Comparison of ENCODE assay signal across 1 cellular context in the genomic region with DNA sequence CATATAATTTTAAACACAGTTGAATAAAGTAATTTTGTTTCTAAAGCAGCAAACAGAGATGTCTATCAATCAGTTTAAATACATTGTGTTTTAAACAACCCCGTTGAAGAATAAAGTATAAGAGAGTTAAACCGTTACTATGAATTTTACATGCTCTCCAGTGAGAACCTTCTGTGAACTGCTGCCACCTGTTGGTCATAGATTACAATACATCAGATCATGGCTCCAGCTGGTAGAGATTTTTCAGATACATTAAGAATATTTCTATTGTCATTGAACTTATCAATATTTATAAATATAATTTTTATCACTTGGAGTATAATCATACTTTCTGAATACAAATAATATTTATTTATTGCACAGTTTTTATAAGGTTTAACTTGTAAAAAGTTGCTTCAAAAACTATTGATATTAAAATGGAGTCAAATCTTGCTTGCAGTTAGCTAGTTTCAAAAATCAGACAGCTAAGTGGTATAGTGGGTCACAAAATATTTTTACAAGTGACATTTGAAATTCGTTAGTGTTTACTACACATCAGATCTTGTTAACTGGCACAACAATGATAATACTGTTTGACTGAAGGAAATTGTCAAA.
TF ChIP-seq lines count a peak whose summit lies in the region.

No MANE protein-coding gene starts in this region.

TF ChIP-seq in H1, 55 proteins besides CTCF, POLR2A, EP300 and RAD21 (continued from another document):
- TF ChIP-seq, protein P1, sequence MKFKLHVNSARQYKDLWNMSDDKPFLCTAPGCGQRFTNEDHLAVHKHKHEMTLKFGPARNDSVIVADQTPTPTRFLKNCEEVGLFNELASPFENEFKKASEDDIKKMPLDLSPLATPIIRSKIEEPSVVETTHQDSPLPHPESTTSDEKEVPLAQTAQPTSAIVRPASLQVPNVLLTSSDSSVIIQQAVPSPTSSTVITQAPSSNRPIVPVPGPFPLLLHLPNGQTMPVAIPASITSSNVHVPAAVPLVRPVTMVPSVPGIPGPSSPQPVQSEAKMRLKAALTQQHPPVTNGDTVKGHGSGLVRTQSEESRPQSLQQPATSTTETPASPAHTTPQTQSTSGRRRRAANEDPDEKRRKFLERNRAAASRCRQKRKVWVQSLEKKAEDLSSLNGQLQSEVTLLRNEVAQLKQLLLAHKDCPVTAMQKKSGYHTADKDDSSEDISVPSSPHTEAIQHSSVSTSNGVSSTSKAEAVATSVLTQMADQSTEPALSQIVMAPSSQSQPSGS (IDR thresholded peaks at IDR 0.05; ENCODE audit: low read length), result no peak
- TF ChIP-seq JUND (IDR thresholded peaks at IDR 0.05; ENCODE audit: low read length), result no peak
- TF ChIP-seq FOSL1 (IDR thresholded peaks at IDR 0.05; ENCODE audit: insufficient read depth, low read depth, low read length), result no peak
- TF ChIP-seq CBX8 (IDR thresholded peaks at IDR 0.05; ENCODE audit: borderline replicate concordance, low read depth, low read length), result no peak
- no peak for TF ChIP-seq PHF8 (conservative IDR thresholded peaks at IDR 0.05; ENCODE audit: low read depth, low read length)
- TF ChIP-seq, protein P2, sequence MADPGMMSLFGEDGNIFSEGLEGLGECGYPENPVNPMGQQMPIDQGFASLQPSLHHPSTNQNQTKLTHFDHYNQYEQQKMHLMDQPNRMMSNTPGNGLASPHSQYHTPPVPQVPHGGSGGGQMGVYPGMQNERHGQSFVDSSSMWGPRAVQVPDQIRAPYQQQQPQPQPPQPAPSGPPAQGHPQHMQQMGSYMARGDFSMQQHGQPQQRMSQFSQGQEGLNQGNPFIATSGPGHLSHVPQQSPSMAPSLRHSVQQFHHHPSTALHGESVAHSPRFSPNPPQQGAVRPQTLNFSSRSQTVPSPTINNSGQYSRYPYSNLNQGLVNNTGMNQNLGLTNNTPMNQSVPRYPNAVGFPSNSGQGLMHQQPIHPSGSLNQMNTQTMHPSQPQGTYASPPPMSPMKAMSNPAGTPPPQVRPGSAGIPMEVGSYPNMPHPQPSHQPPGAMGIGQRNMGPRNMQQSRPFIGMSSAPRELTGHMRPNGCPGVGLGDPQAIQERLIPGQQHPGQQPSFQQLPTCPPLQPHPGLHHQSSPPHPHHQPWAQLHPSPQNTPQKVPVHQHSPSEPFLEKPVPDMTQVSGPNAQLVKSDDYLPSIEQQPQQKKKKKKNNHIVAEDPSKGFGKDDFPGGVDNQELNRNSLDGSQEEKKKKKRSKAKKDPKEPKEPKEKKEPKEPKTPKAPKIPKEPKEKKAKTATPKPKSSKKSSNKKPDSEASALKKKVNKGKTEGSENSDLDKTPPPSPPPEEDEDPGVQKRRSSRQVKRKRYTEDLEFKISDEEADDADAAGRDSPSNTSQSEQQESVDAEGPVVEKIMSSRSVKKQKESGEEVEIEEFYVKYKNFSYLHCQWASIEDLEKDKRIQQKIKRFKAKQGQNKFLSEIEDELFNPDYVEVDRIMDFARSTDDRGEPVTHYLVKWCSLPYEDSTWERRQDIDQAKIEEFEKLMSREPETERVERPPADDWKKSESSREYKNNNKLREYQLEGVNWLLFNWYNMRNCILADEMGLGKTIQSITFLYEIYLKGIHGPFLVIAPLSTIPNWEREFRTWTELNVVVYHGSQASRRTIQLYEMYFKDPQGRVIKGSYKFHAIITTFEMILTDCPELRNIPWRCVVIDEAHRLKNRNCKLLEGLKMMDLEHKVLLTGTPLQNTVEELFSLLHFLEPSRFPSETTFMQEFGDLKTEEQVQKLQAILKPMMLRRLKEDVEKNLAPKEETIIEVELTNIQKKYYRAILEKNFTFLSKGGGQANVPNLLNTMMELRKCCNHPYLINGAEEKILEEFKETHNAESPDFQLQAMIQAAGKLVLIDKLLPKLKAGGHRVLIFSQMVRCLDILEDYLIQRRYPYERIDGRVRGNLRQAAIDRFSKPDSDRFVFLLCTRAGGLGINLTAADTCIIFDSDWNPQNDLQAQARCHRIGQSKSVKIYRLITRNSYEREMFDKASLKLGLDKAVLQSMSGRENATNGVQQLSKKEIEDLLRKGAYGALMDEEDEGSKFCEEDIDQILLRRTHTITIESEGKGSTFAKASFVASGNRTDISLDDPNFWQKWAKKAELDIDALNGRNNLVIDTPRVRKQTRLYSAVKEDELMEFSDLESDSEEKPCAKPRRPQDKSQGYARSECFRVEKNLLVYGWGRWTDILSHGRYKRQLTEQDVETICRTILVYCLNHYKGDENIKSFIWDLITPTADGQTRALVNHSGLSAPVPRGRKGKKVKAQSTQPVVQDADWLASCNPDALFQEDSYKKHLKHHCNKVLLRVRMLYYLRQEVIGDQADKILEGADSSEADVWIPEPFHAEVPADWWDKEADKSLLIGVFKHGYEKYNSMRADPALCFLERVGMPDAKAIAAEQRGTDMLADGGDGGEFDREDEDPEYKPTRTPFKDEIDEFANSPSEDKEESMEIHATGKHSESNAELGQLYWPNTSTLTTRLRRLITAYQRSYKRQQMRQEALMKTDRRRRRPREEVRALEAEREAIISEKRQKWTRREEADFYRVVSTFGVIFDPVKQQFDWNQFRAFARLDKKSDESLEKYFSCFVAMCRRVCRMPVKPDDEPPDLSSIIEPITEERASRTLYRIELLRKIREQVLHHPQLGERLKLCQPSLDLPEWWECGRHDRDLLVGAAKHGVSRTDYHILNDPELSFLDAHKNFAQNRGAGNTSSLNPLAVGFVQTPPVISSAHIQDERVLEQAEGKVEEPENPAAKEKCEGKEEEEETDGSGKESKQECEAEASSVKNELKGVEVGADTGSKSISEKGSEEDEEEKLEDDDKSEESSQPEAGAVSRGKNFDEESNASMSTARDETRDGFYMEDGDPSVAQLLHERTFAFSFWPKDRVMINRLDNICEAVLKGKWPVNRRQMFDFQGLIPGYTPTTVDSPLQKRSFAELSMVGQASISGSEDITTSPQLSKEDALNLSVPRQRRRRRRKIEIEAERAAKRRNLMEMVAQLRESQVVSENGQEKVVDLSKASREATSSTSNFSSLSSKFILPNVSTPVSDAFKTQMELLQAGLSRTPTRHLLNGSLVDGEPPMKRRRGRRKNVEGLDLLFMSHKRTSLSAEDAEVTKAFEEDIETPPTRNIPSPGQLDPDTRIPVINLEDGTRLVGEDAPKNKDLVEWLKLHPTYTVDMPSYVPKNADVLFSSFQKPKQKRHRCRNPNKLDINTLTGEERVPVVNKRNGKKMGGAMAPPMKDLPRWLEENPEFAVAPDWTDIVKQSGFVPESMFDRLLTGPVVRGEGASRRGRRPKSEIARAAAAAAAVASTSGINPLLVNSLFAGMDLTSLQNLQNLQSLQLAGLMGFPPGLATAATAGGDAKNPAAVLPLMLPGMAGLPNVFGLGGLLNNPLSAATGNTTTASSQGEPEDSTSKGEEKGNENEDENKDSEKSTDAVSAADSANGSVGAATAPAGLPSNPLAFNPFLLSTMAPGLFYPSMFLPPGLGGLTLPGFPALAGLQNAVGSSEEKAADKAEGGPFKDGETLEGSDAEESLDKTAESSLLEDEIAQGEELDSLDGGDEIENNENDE (IDR thresholded peaks at IDR 0.05; ENCODE audit: insufficient replicate concordance, low read length), result no peak
- no peak for TF ChIP-seq RFX5 (IDR thresholded peaks at IDR 0.05; ENCODE audit: borderline replicate concordance, low read depth, low read length)
- TF ChIP-seq SP4 (IDR thresholded peaks at IDR 0.05; ENCODE audit: low read length), result no peak
TF ChIP-seq in H1: peak in this region for 0.
